8 cellular contexts compared by ENCODE assay signal in genomic region chr1:167938083-167938482, GRCh38. TPM values are rescaled to one million over a fixed set of nuclear protein-coding genes. Genes with fewer than 3 reads are reported as not detected.
DNase-seq lines count a peak whose midpoint lies in the region; ATAC-seq, FAIRE-seq and TF ChIP-seq lines count a peak whose summit lies in the region.

No MANE protein-coding gene starts in this region.

- TF ChIP-seq CTCF in keratinocyte (optimal IDR thresholded peaks at IDR 0.05 in 1 of 3, IDR thresholded peaks at IDR 0.05 in 1 of 3, conservative IDR thresholded peaks at IDR 0.05 in 1 of 3; ENCODE audit: extremely low read depth in 1 of 3, insufficient read depth in 2 of 3, low read length in 3 of 3) (no peak), tibial nerve (IDR thresholded peaks at IDR 0.05) (no peak)

- H3K79me2 ChIP-seq in keratinocyte (ENCODE audit: control insufficient read depth, insufficient read depth, low read length), result peaks cover 79% of the 10 kb centered on the region

- no peaks in the 10 kb centered on the region for H3K9me3 ChIP-seq in keratinocyte (ENCODE audit: control insufficient read depth, low read depth, low read length)
- H3K9me3 ChIP-seq in tibial nerve, result no peaks in the 10 kb centered on the region

- no peaks in the 10 kb centered on the region for H3K9me3 Mint-ChIP-seq in activated T-cell treated with anti-CD3 and anti-CD28 coated beads, Interleukin-2, amount 50 U/mL, for 72 hours
- no peaks in the 10 kb centered on the region for H3K9me3 Mint-ChIP-seq in activated CD4-positive, alpha-beta memory T cell treated with anti-CD3 and anti-CD28 coated beads, Interleukin-2, amount 10 ng/mL, durations not matched to agents 7 days and 5 days

- no peaks in the 10 kb centered on the region for H4K20me1 ChIP-seq in keratinocyte (ENCODE audit: control insufficient read depth, extremely low read depth, insufficient read depth, low read length)

- H3K27me3 Mint-ChIP-seq in activated T-cell treated with anti-CD3 and anti-CD28 coated beads, Interleukin-2, amount 50 U/mL, for 72 hours (ENCODE audit: low read depth), result no peaks in the 10 kb centered on the region
- no peaks in the 10 kb centered on the region for H3K27me3 Mint-ChIP-seq in activated CD4-positive, alpha-beta memory T cell treated with anti-CD3 and anti-CD28 coated beads, Interleukin-2, amount 10 ng/mL, durations not matched to agents 7 days and 5 days

- POLR2A ChIA-PET in activated CD4-positive, alpha-beta memory T cell treated with anti-CD3 and anti-CD28 coated beads, Interleukin-2, amount 10 ng/mL, durations not matched to agents 7 days and 5 days (lab: Charles Lee), result interaction anchor here (0.8 to 4.4 kb wide), 4 partner anchors 223 to 1099 kb away, joined by 3 to 67 read pairs (median 15); partner anchors contain the start of genes POGK and POU2F1

- peak overlapping the region; percentile 81 for H3K4me2 ChIP-seq in keratinocyte (ENCODE audit: control insufficient read depth, extremely low read depth, insufficient read depth, low read depth, low read length)

- H3K27me3 ChIP-seq in keratinocyte (ENCODE audit: control insufficient read depth, extremely low read depth, insufficient read depth, low read length) (no peaks in the 10 kb centered on the region), tibial nerve (no peaks in the 10 kb centered on the region)

- CTCF ChIA-PET in activated CD4-positive, alpha-beta memory T cell treated with anti-CD3 and anti-CD28 coated beads, Interleukin-2, amount 10 ng/mL, durations not matched to agents 7 days and 5 days (lab: Charles Lee), result interaction anchor here (0.8 to 1.1 kb wide), 3 partner anchors 11 to 306 kb away, joined by 3 to 5 read pairs (median 4); no protein-coding TSS in a partner anchor

- no peaks in the 10 kb centered on the region for H3K9me1 ChIP-seq in keratinocyte (ENCODE audit: control insufficient read depth, extremely low read depth, insufficient read depth, low read length)

- 46 to 47% methylated on average over 4 of the region's 4 CpGs for WGBS in tibial nerve, 2 donors

- no peak for ATAC-seq in activated T-cell treated with anti-CD3 and anti-CD28 coated beads, Interleukin-2, amount 50 U/mL, for 72 hours (replicated peaks in 1 of 2)

- peak overlapping the region; percentile 92 for H3K9ac ChIP-seq in keratinocyte (ENCODE audit: control insufficient read depth, extremely low read depth, insufficient read depth, low read length)

- H3K36me3 Mint-ChIP-seq in activated T-cell treated with anti-CD3 and anti-CD28 coated beads, Interleukin-2, amount 50 U/mL, for 72 hours (ENCODE audit: insufficient read depth in 2 of 2), result peaks cover 5 to 6% of the 10 kb centered on the region in 2 donors
- no peaks in the 10 kb centered on the region for H3K36me3 Mint-ChIP-seq in activated CD4-positive, alpha-beta memory T cell treated with anti-CD3 and anti-CD28 coated beads, Interleukin-2, amount 10 ng/mL, durations not matched to agents 7 days and 5 days (ENCODE audit: low read depth)

- TF ChIP-seq POLR2A in tibial nerve (IDR thresholded peaks at IDR 0.05), result no peak

- dilution Hi-C loops in keratinocyte (cut with MboI; ENCODE audit: extremely low pct_ligation_motif_present, low sequenced_read_pairs), result no loop called here

- H3K27ac Mint-ChIP-seq in activated T-cell treated with anti-CD3 and anti-CD28 coated beads, Interleukin-2, amount 50 U/mL, for 72 hours, result peak overlapping the region; percentile 96
- H3K27ac Mint-ChIP-seq in activated CD4-positive, alpha-beta memory T cell treated with anti-CD3 and anti-CD28 coated beads, Interleukin-2, amount 10 ng/mL, durations not matched to agents 7 days and 5 days, result peak overlapping the region; percentile 27

- no peak for TF ChIP-seq EP300 in tibial nerve (IDR thresholded peaks at IDR 0.05)

- H2AFZ ChIP-seq in keratinocyte (ENCODE audit: control insufficient read depth, low read length), result no peak overlapping the region

- DNase-seq in activated T-cell treated with anti-CD3 and anti-CD28 coated beads, Interleukin-2, amount 50 U/mL, for 72 hours, result no peak
- DNase-seq in activated T-cell treated with anti-CD3 and anti-CD28 coated beads for 4 hours (no peak), keratinocyte (ENCODE audit: low read depth, low spot score) (no peak), tibial nerve (ENCODE audit: low spot score in 2 of 2) (no peak), dedifferentiated amniotic fluid mesenchymal stem cell (ENCODE audit: extremely low spot score) (no peak), NOMO-1 (lab: John Stamatoyannopoulos, UW; ENCODE audit: unreplicated experiment in 2 of 2) (no peak), NCI-H1092 treated with DMSO at 0.1 percent for 48 hours (lab: John Stamatoyannopoulos, UW) (no peak)
- DNase-seq in activated CD4-positive, alpha-beta memory T cell treated with anti-CD3 and anti-CD28 coated beads, Interleukin-2, amount 10 ng/mL, durations not matched to agents 7 days and 5 days, result no peak

- peaks cover 3% of the 10 kb centered on the region for H3K4me1 ChIP-seq in keratinocyte (ENCODE audit: control insufficient read depth, extremely low read depth, insufficient read depth, low read length)
- peaks cover 0 to 40% (median 13%) of the 10 kb centered on the region in 4 donors for H3K4me1 ChIP-seq in tibial nerve

- H3K4me3 ChIP-seq in keratinocyte (ENCODE audit: control insufficient read depth in 2 of 3, extremely low read depth in 1 of 3, insufficient read depth in 2 of 3, low read depth in 1 of 3, low read length in 3 of 3) (peak overlapping the region; percentile 78 to 94 (median 87)), tibial nerve (peak overlapping the region; percentile 85 to 100 (median 96))

- H3K4me1 Mint-ChIP-seq in activated T-cell treated with anti-CD3 and anti-CD28 coated beads, Interleukin-2, amount 50 U/mL, for 72 hours (ENCODE audit: low read depth), result peaks cover 32% of the 10 kb centered on the region
- peaks cover 27% of the 10 kb centered on the region for H3K4me1 Mint-ChIP-seq in activated CD4-positive, alpha-beta memory T cell treated with anti-CD3 and anti-CD28 coated beads, Interleukin-2, amount 10 ng/mL, durations not matched to agents 7 days and 5 days

- FAIRE-seq in keratinocyte (lab: Jason Lieb, UNC), result no peak

- peaks cover 0 to 4% of the 10 kb centered on the region in 2 experiments for H3K36me3 ChIP-seq in keratinocyte (ENCODE audit: control insufficient read depth in 2 of 2, extremely low read depth in 1 of 2, insufficient read depth in 2 of 2, low read length in 2 of 2)
- H3K36me3 ChIP-seq in tibial nerve, result peaks cover 0 to 6% (median 0%) of the 10 kb centered on the region in 3 donors

- H3K27ac ChIP-seq in keratinocyte (ENCODE audit: control insufficient read depth, insufficient read depth, low read length), result peak overlapping the region; percentile 96
- H3K27ac ChIP-seq in tibial nerve, result peak overlapping the region in 3 of 4 donors; percentile 94 to 99 (median 97)

- H3K4me3 Mint-ChIP-seq in activated T-cell treated with anti-CD3 and anti-CD28 coated beads, Interleukin-2, amount 50 U/mL, for 72 hours, result peak overlapping the region; percentile 88 to 91
- H3K4me3 Mint-ChIP-seq in activated CD4-positive, alpha-beta memory T cell treated with anti-CD3 and anti-CD28 coated beads, Interleukin-2, amount 10 ng/mL, durations not matched to agents 7 days and 5 days, result peak overlapping the region; percentile 88

RNA-seq across cellular contexts. Expression of gene MPC2, which starts 1.2 kb away (rescaled TPM):
- total RNA-seq in activated T-cell treated with anti-CD3 and anti-CD28 coated beads, Interleukin-2, amount 50 U/mL, for 72 hours, result 10 to 100 TPM; 66.3 to 71.6 TPM
- 10 to 100 TPM; 61.4 to 61.5 TPM for total RNA-seq in activated CD4-positive, alpha-beta memory T cell treated with anti-CD3 and anti-CD28 coated beads, Interleukin-2, amount 10 ng/mL, durations not matched to agents 7 days and 5 days
- 27.1 to 61.6 TPM (median 36.2 TPM) in 3 replicates for polyA plus RNA-seq in keratinocyte
- polyA plus RNA-seq in keratinocyte (2011; ENCODE audit: low read depth), result 9.5 TPM
- 33.4 and 47.1 TPM in 2 replicates for polyA plus RNA-seq in keratinocyte (2011; cell fraction: cytosol; rRNA removed)
- polyA plus RNA-seq in keratinocyte (2011; cell fraction: nucleus; rRNA removed), result 9.5 and 17.1 TPM in 2 replicates
- polyA plus RNA-seq in keratinocyte (2012; ENCODE audit: low replicate concordance), result 32.1 and 42.4 TPM in 2 replicates
- 3.1 to 9.3 TPM (median 9.0 TPM) in 3 replicates for polyA minus RNA-seq in keratinocyte
- 25.7 TPM for polyA minus RNA-seq in keratinocyte (2011; cell fraction: cytosol; rRNA and poly(A)+ RNA removed)
- 2.1 TPM in 2 replicates for polyA minus RNA-seq in keratinocyte (2011; cell fraction: nucleus; rRNA and poly(A)+ RNA removed)
- 10 to 100 TPM; 16.1 to 22.4 (median 19.1) TPM for total RNA-seq in tibial nerve

RNA-seq across cellular contexts. Expression of gene DCAF6, which starts 1.6 kb away (rescaled TPM):
- 10 to 100 TPM; 33.2 to 35.0 TPM for total RNA-seq in activated T-cell treated with anti-CD3 and anti-CD28 coated beads, Interleukin-2, amount 50 U/mL, for 72 hours
- total RNA-seq in activated CD4-positive, alpha-beta memory T cell treated with anti-CD3 and anti-CD28 coated beads, Interleukin-2, amount 10 ng/mL, durations not matched to agents 7 days and 5 days, result 10 to 100 TPM; 26.4 to 27.1 TPM
- polyA plus RNA-seq in keratinocyte, result 70.0 to 109 TPM (median 78.6 TPM) in 3 replicates
- 92.4 TPM for polyA plus RNA-seq in keratinocyte (2011; ENCODE audit: low read depth)
- 94.8 and 196 TPM in 2 replicates for polyA plus RNA-seq in keratinocyte (2011; cell fraction: cytosol; rRNA removed)
- 74.5 and 77.5 TPM in 2 replicates for polyA plus RNA-seq in keratinocyte (2011; cell fraction: nucleus; rRNA removed)
- 33.8 and 54.2 TPM in 2 replicates for polyA plus RNA-seq in keratinocyte (2012; ENCODE audit: low replicate concordance)
- polyA minus RNA-seq in keratinocyte, result 25.5 to 201 TPM (median 124 TPM) in 3 replicates
- 54.7 TPM for polyA minus RNA-seq in keratinocyte (2011; cell fraction: cytosol; rRNA and poly(A)+ RNA removed)
- polyA minus RNA-seq in keratinocyte (2011; cell fraction: nucleus; rRNA and poly(A)+ RNA removed), result 52.5 and 99.5 TPM in 2 replicates
- total RNA-seq in tibial nerve, result 100 to 1,000 TPM in 1 of 4 donors, 10 to 100 TPM in 3; 75.7 to 118 (median 77.4) TPM

RNA-seq across cellular contexts. Expression of gene ADCY10, which starts 24.1 kb away (rescaled TPM):
- under 1 TPM; 0.07 to 0.12 TPM for total RNA-seq in activated T-cell treated with anti-CD3 and anti-CD28 coated beads, Interleukin-2, amount 50 U/mL, for 72 hours
- total RNA-seq in activated CD4-positive, alpha-beta memory T cell treated with anti-CD3 and anti-CD28 coated beads, Interleukin-2, amount 10 ng/mL, durations not matched to agents 7 days and 5 days, result under 1 TPM; 0.05 to 0.13 TPM
- polyA plus RNA-seq in keratinocyte, result 0.04 to 0.10 TPM in 2 of 3 replicates, not detected in the other
- polyA plus RNA-seq in keratinocyte (2011; ENCODE audit: low read depth), result not detected
- polyA plus RNA-seq in keratinocyte (2011; cell fraction: cytosol; rRNA removed), result 0.12 TPM in 1 of 2 replicates, not detected in the other
- polyA plus RNA-seq in keratinocyte (2011; cell fraction: nucleus; rRNA removed), result 0.04 TPM in 1 of 2 replicates, not detected in the other
- polyA plus RNA-seq in keratinocyte (2012; ENCODE audit: low replicate concordance), result 0.03 TPM in 1 of 2 replicates, not detected in the other
- 0.03 to 0.13 TPM (median 0.13 TPM) in 3 replicates for polyA minus RNA-seq in keratinocyte
- not detected for polyA minus RNA-seq in keratinocyte (2011; cell fraction: cytosol; rRNA and poly(A)+ RNA removed)
- not detected in 2 replicates for polyA minus RNA-seq in keratinocyte (2011; cell fraction: nucleus; rRNA and poly(A)+ RNA removed)
- total RNA-seq in tibial nerve, result not detected
